In genomic region chr5:157471709-157472108, GRCh38 we compare ENCODE assay signal across 8 cellular contexts.
DNase-seq lines count a peak whose midpoint lies in the region; ATAC-seq lines count a peak whose summit lies in the region.

No MANE protein-coding gene starts in this region.

- ATAC-seq in HG03095 (IDR thresholded peaks at IDR 0.05; ENCODE audit: unreplicated experiment): no peak
- ATAC-seq in GM21526 (IDR thresholded peaks at IDR 0.05; ENCODE audit: low FRiP score, unreplicated experiment): no peak
- no peak for ATAC-seq in GM21515 (IDR thresholded peaks at IDR 0.05; ENCODE audit: unreplicated experiment)

- DNase-seq in DMS53 (lab: John Stamatoyannopoulos, UW): peak; percentile 48
- no peak for DNase-seq in DMS53 treated with DMSO at 0.1 percent for 48 hours (lab: John Stamatoyannopoulos, UW; ENCODE audit: unreplicated experiment)
- DNase-seq in HPDE6-E6E7 (ENCODE audit: extremely low spot score): peak; percentile 42
- DNase-seq in activated CD4-positive, alpha-beta T cell treated with anti-CD3 and anti-CD28 coated beads, Interleukin-2, amount 50 U/mL, for 48 hours: peak; percentile 40 to 50
- peak; percentile 70 for DNase-seq in islet precursor cell
